8 cellular contexts compared by ENCODE assay signal in genomic region chr3:179451335-179452165, GRCh38. TPM values are rescaled to one million over a fixed set of nuclear protein-coding genes. Genes with fewer than 3 reads are reported as not detected.
DNase-seq lines count a peak whose midpoint lies in the region; ATAC-seq and TF ChIP-seq lines count a peak whose summit lies in the region.

Gene GNB4, minus strand, starts transcription at chr3:179451470. Its CDS starts 25,270 bp downstream, at chr3:179426200.

- peak; percentile 88 for ATAC-seq in DND-41 (ENCODE audit: insufficient read depth, low read depth)
- peak; percentile 69 for ATAC-seq in GM21619 (IDR thresholded peaks at IDR 0.05; ENCODE audit: unreplicated experiment)
- ATAC-seq in IMR-90 (ENCODE audit: low read depth) = peak; percentile 93
- peak; percentile 91 for ATAC-seq in PC-3
- peak; percentile 80 to 83 (median 83) for ATAC-seq in natural killer cell

- H2BK5ac ChIP-seq in IMR-90 (ENCODE audit: low read depth, low read length, poor library complexity, severe bottlenecking) = peak within 1 kb of the TSS; percentile 92

- no TSS peak for BruUV-seq in IMR-90 (replicated peaks; lab: Mats Ljungman, UMichigan)
- BruUV-seq in PC-3 (replicated peaks; lab: Mats Ljungman, UMichigan) = no TSS peak

- H3K14ac ChIP-seq in IMR-90 (replicated peaks; ENCODE audit: low read depth, low read length) = peak within 1 kb of the TSS; percentile 99

- peak within 1 kb of the TSS; percentile 84 for H3K4ac ChIP-seq in IMR-90 (ENCODE audit: low read depth, low read length)

- H3K4me2 ChIP-seq in DND-41 (ENCODE audit: insufficient read depth, low read length) = peak within 1 kb of the TSS; percentile 73
- H3K4me2 ChIP-seq in IMR-90 (ENCODE audit: low read depth, low read length) = peak within 1 kb of the TSS; percentile 94
- H3K4me2 ChIP-seq in PC-3 (ENCODE audit: low read length) = peak within 1 kb of the TSS; percentile 93

- CTCF ChIA-PET in IMR-90 (lab: Yijun Ruan, JAX) = no interaction called here
- CTCF ChIA-PET in PC-3 (lab: Charles Lee) = no interaction called here

- H3K27me3 ChIP-seq in DND-41 (ENCODE audit: insufficient read depth, low read length, poor library complexity) (peaks cover 10% of the 10 kb centered on the region), IMR-90 (ENCODE audit: control insufficient read depth, insufficient read depth, low read length) (no peaks in the 10 kb centered on the region), PC-3 (ENCODE audit: low read length) (peaks cover 48% of the 10 kb centered on the region), testis (no peaks in the 10 kb centered on the region)

- H3K56ac ChIP-seq in IMR-90 (ENCODE audit: extremely low read depth, insufficient read depth, low read length) = peak within 1 kb of the TSS; percentile 95

- dilution Hi-C loops in IMR-90 (cut with HindIII; ENCODE audit: low sequenced_read_pairs, unreplicated experiment) = no loop called here

- peak within 1 kb of the TSS; percentile 27 to 60 for H3K27ac Mint-ChIP-seq in natural killer cell

- peak within 1 kb of the TSS; percentile 83 for H3K18ac ChIP-seq in IMR-90 (ENCODE audit: low read depth, low read length)

- H2BK20ac ChIP-seq in IMR-90 (ENCODE audit: low read depth, low read length) = peak within 1 kb of the TSS; percentile 97

- in situ Hi-C loops in IMR-90 (cut with MboI; ENCODE audit: low sequenced_read_pairs) = no loop called here

- no peaks in the 10 kb centered on the region for H3K9me3 ChIP-seq in DND-41 (ENCODE audit: insufficient read depth, low read length, severe bottlenecking)
- no peaks in the 10 kb centered on the region for H3K9me3 ChIP-seq in IMR-90 (ENCODE audit: control insufficient read depth, insufficient read depth, low read length)
- no peaks in the 10 kb centered on the region for H3K9me3 ChIP-seq in PC-3 (ENCODE audit: low read length)
- H3K9me3 ChIP-seq in testis = no peaks in the 10 kb centered on the region

- peak within 1 kb of the TSS; percentile 94 for H2BK120ac ChIP-seq in IMR-90 (ENCODE audit: low read depth, low read length)

- H2BK15ac ChIP-seq in IMR-90 (ENCODE audit: low read depth, low read length) = peak within 1 kb of the TSS; percentile 92; the same call in 2 of the 3 replicates

- no peaks in the 10 kb centered on the region for H3F3A ChIP-seq in PC-3 (ENCODE audit: low read length, unreplicated experiment)

- H4K20me1 ChIP-seq in DND-41 (ENCODE audit: insufficient read depth, low read length) = peaks cover 7% of the 10 kb centered on the region; the same call in 1 of the 2 replicates
- H4K20me1 ChIP-seq in IMR-90 (ENCODE audit: insufficient read depth, low read length) = peaks cover 17% of the 10 kb centered on the region; the same call in 1 of the 2 replicates
- H4K20me1 ChIP-seq in PC-3 (ENCODE audit: low read length) = no peaks in the 10 kb centered on the region

- intact Hi-C loops in IMR-90 (cut with micrococcal nuclease) (loop anchor here (1.0 kb wide), 1 partner anchor 76 kb away; no protein-coding TSS in a partner anchor), PC-3 (cut with micrococcal nuclease) (loop anchor here (5.0 kb wide), 1 partner anchor 104 kb away; the partner anchor contains the start of gene MFN1), natural killer cell (cut with micrococcal nuclease) (no loop called here), testis (cut with DNase I; ENCODE audit: low total_unique reads) (no loop called here)

- no peaks in the 10 kb centered on the region for H3K9me2 ChIP-seq in PC-3 (replicated peaks; ENCODE audit: low read length)

- peaks cover 37% of the 10 kb centered on the region for H3K4me1 ChIP-seq in DND-41 (ENCODE audit: insufficient read depth, low read length)
- H3K4me1 ChIP-seq in IMR-90 (ENCODE audit: control insufficient read depth, insufficient read depth, low read length) = peaks cover 3% of the 10 kb centered on the region
- peaks cover 5% of the 10 kb centered on the region for H3K4me1 ChIP-seq in PC-3 (ENCODE audit: insufficient read depth, low read length)
- peaks cover 11% of the 10 kb centered on the region for H3K4me1 ChIP-seq in testis

- H3K4me3 ChIP-seq in DND-41 (ENCODE audit: low read depth in 1 of 2, low read length in 2 of 2) = peak within 1 kb of the TSS; percentile 96 to 98
- peak within 1 kb of the TSS; percentile 81 for H3K4me3 ChIP-seq in IMR-90 (ENCODE audit: insufficient read depth, low read depth, low read length)
- H3K4me3 ChIP-seq in PC-3 (ENCODE audit: low read length) = peak within 1 kb of the TSS; percentile 82
- peak within 1 kb of the TSS; percentile 73 to 76 for H3K4me3 ChIP-seq in testis

- no peaks in the 10 kb centered on the region for H3K9me3 Mint-ChIP-seq in natural killer cell

- H3K79me2 ChIP-seq in DND-41 (ENCODE audit: insufficient read depth, low read length) (peaks cover 45% of the 10 kb centered on the region), PC-3 (ENCODE audit: low read length) (no peaks in the 10 kb centered on the region)

- peak within 1 kb of the TSS; percentile 69 to 93 for H4K8ac ChIP-seq in IMR-90 (ENCODE audit: low read depth in 2 of 2, low read length in 2 of 2)

- H4K5ac ChIP-seq in IMR-90 (ENCODE audit: low read depth, low read length) = peak within 1 kb of the TSS; percentile 72

- peak within 1 kb of the TSS; percentile 94 for H3K4me3 Mint-ChIP-seq in natural killer cell

- peaks cover 16 to 29% of the 10 kb centered on the region in 2 donors for H3K27me3 Mint-ChIP-seq in natural killer cell (ENCODE audit: low read depth in 2 of 2)

- H2AK9ac ChIP-seq in IMR-90 (replicated peaks; ENCODE audit: low read depth, low read length, poor library complexity) = peak within 1 kb of the TSS; percentile 92

- H3K27ac ChIP-seq in DND-41 (ENCODE audit: low read length) (peak within 1 kb of the TSS; percentile 81), IMR-90 (ENCODE audit: insufficient read depth, low read length) (peak within 1 kb of the TSS; percentile 97), PC-3 (ENCODE audit: low read length) (no peak within 1 kb of the TSS), testis (peak within 1 kb of the TSS; percentile 87 to 95)

- 1% methylated on average over 34 of the region's 75 CpGs; no CpG with 5 or more reads in 1 of the 2 experiments for WGBS in IMR-90 (ENCODE audit: extremely low coverage in 2 of 2, insufficient read length in 1 of 2), 2 experiments
- 1 to 2% methylated on average over 29 to 52 of the region's 75 CpGs for WGBS in testis, 2 donors

- peaks cover 10% of the 10 kb centered on the region for H3K9me1 ChIP-seq in IMR-90 (ENCODE audit: insufficient read depth, low read length)

- peak within 1 kb of the TSS; percentile 81 for H4K91ac ChIP-seq in IMR-90 (ENCODE audit: insufficient read depth, low read depth, low read length)

- peaks cover 7% of the 10 kb centered on the region; the same call in 1 of the 2 replicates for H3K36me3 ChIP-seq in DND-41 (ENCODE audit: insufficient read depth, low read length)
- H3K36me3 ChIP-seq in IMR-90 (ENCODE audit: control insufficient read depth, insufficient read depth, low read length) = 0 out of 2 replicates have a peak, but pooled peaks cover 2% of the 10 kb centered on the region
- no peaks in the 10 kb centered on the region for H3K36me3 ChIP-seq in PC-3 (ENCODE audit: low read depth, low read length)
- no peaks in the 10 kb centered on the region for H3K36me3 ChIP-seq in testis (ENCODE audit: low read depth, missing control alignments)

- H3K23ac ChIP-seq in IMR-90 (ENCODE audit: low read depth, low read length) = peak within 1 kb of the TSS; percentile 96

- peak; percentile 56; the same call in 1 of the 2 replicates for TF ChIP-seq POLR2A in IMR-90 (IDR thresholded peaks at IDR 0.05; ENCODE audit: low read depth, low read length)
- no peak for TF ChIP-seq POLR2A in testis (IDR thresholded peaks at IDR 0.05)

- POLR2A ChIA-PET in IMR-90 (lab: Charles Lee; ENCODE audit: unreplicated experiment) (interaction anchor here (1.2 kb wide), 1 partner anchor 10 kb away, joined by 3 read pairs; no protein-coding TSS in a partner anchor), PC-3 (lab: Charles Lee; ENCODE audit: unreplicated experiment) (interaction anchor here (0.5 kb wide), 1 partner anchor 344 kb away, joined by 4 read pairs; no protein-coding TSS in a partner anchor)

- H2AFZ ChIP-seq in DND-41 (ENCODE audit: low read depth, low read length) (peak within 1 kb of the TSS; percentile 85), IMR-90 (replicated peaks; ENCODE audit: low read length, poor library complexity) (peak within 1 kb of the TSS; percentile 90), PC-3 (ENCODE audit: low read length) (peak within 1 kb of the TSS; percentile 85)

- TF ChIP-seq CTCF in DND-41 (IDR thresholded peaks at IDR 0.05; ENCODE audit: borderline replicate concordance, extremely low read depth, low read length, poor library complexity, severe bottlenecking) (no peak), IMR-90 (conservative IDR thresholded peaks at IDR 0.05; ENCODE audit: low read depth, low read length) (no peak), PC-3 (conservative IDR thresholded peaks at IDR 0.05; ENCODE audit: low read depth, low read length) (no peak), natural killer cell (IDR thresholded peaks at IDR 0.05) (no peak), testis (IDR thresholded peaks at IDR 0.05) (no peak)

- no peaks in the 10 kb centered on the region for H3K36me3 Mint-ChIP-seq in natural killer cell

- H3K79me1 ChIP-seq in IMR-90 (ENCODE audit: low read depth in 1 of 2, low read length in 2 of 2) = peaks cover 0 to 16% of the 10 kb centered on the region in 2 experiments; a peak in 2 of 4 replicates

- DNase-seq in DND-41 (peak; percentile 82), IMR-90 (peak; percentile 82), PC-3 (peak; percentile 70), fibroblast of the conjunctiva (ENCODE audit: low read depth) (peak; percentile 72), natural killer cell (peak; percentile 35), testis (peak; percentile 82)
- DNase-seq in activated effector memory CD4-positive, alpha-beta T cell treated with Interleukin-2 at 50 U/mL for 16 hours = peak; percentile 8

- H3K4me1 Mint-ChIP-seq in natural killer cell = peaks cover 15 to 18% of the 10 kb centered on the region in 2 donors

- H3K9ac ChIP-seq in DND-41 (ENCODE audit: low read depth, low read length) (peak within 1 kb of the TSS; percentile 90), IMR-90 (ENCODE audit: low read depth, low read length) (peak within 1 kb of the TSS; percentile 97), PC-3 (ENCODE audit: low read length) (peak within 1 kb of the TSS; percentile 68)

- peak within 1 kb of the TSS; percentile 37; the same call in 1 of the 2 replicates for H2AK5ac ChIP-seq in IMR-90 (ENCODE audit: low read depth, low read length)

- TF ChIP-seq RAD21 in IMR-90 (IDR thresholded peaks at IDR 0.05; ENCODE audit: low read length) = no peak

TF ChIP-seq in IMR-90, 13 proteins besides CTCF, POLR2A, EP300 and RAD21 (continues in another document):
- TF ChIP-seq CHD1 (IDR thresholded peaks at IDR 0.05; ENCODE audit: low read depth, low read length) = no peak

RNA-seq across cellular contexts. Expression of gene GNB4, which starts in this region (rescaled TPM):
- total RNA-seq in IMR-90 (2012; rRNA removed) = 112 and 131 TPM in 2 replicates
- polyA plus RNA-seq in IMR-90 (2012; rRNA removed) = 20.1 and 22.1 TPM in 2 replicates
- polyA plus RNA-seq in IMR-90 (2012; cell fraction: cytosol; rRNA removed) = 4.1 and 7.1 TPM in 2 replicates
- polyA plus RNA-seq in IMR-90 (2012; cell fraction: nucleus; rRNA removed; ENCODE audit: low replicate concordance) = 1.9 and 12.4 TPM in 2 replicates
- total RNA-seq in PC-3 (2014; rRNA removed) = 5.2 and 6.3 TPM in 2 replicates
- total RNA-seq in natural killer cell = 1 to 10 TPM; 1.6 to 3.4 (median 2.9) TPM
- total RNA-seq in testis = 1 to 10 TPM; 9.5 to 9.8 TPM
- 8.7 TPM for polyA plus RNA-seq in testis (ENCODE audit: insufficient read depth, low read depth, low replicate concordance)

Comparison
In these comparisons a context has a peak if more than half of its experiments do, and no peak if none do; other contexts are left out.
1. RNA of gene GNB4 (total RNA-seq): 112 to 131 TPM in IMR-90; 9.5 to 9.8 TPM in testis, 5.2 to 6.3 TPM in PC-3 and 1.6 to 3.4 TPM in natural killer cell; every median in the first group is over 10 times any median in the second.
2. DNase-seq: peak in every context shown above with its lines; median percentile 82 in DND-41; 82 in IMR-90; 82 in testis; 72 in fibroblast of the conjunctiva; 70 in PC-3; 35 in natural killer cell; 8 in activated effector memory CD4-positive, alpha-beta T cell treated with Interleukin-2 at 50 U/mL for 16 hours.
3. intact Hi-C loops: an anchor here in IMR-90 (1.0 kb wide) and PC-3 (5.0 kb wide); none called in natural killer cell and testis.
4. Peak in every context shown above with its lines, with median percentiles within 50 percentile points of each other: ATAC-seq, H2AFZ ChIP-seq, H3K4me2 ChIP-seq, H3K4me3 ChIP-seq and H3K9ac ChIP-seq.